ENCODE assay signal across 13 cellular contexts in genomic region chr5:173802670-173803165, GRCh38.
DNase-seq lines count a peak whose midpoint lies in the region; ATAC-seq, FAIRE-seq and TF ChIP-seq lines count a peak whose summit lies in the region.
"Had no signal": no experiment of that assay in that cellular context is flagged by ENCODE, and none has a peak within 500 bp of the region (broad histone marks: within the 10 kb centered on the region; RNA-seq: fewer than 3 reads in every experiment).

No MANE protein-coding gene starts in this region.

- no peak overlapping the region for H3K4me2 ChIP-seq in IMR-90 (ENCODE audit: low read depth, low read length)
- H3K4me2 ChIP-seq: smooth muscle cell had no signal

- dilution Hi-C loops in IMR-90 (cut with HindIII; ENCODE audit: low sequenced_read_pairs, unreplicated experiment): no loop called here

- H3K4me1 ChIP-seq in IMR-90 (ENCODE audit: control insufficient read depth, insufficient read depth, low read length) (peaks cover 2% of the 10 kb centered on the region; the same call in 1 of the 2 replicates), adipocyte (ENCODE audit: control insufficient read depth, insufficient read depth, low read length) (peaks cover 22% of the 10 kb centered on the region), kidney (ENCODE audit: control insufficient read depth in 1 of 2, insufficient read depth in 1 of 2, low read depth in 1 of 2, low read length in 2 of 2) (peaks cover 2 to 5% of the 10 kb centered on the region in 2 donors), transverse colon (peaks cover 0 to 10% (median 4%) of the 10 kb centered on the region in 4 donors)
- H3K4me1 ChIP-seq: gastroesophageal sphincter had no signal

- no peak overlapping the region for H3K27ac ChIP-seq in IMR-90 (ENCODE audit: insufficient read depth, low read length)
- no peak overlapping the region for H3K27ac ChIP-seq in kidney (ENCODE audit: low read depth in 2 of 2, low read length in 2 of 2)
- H3K27ac ChIP-seq in transverse colon: peak overlapping the region in 2 of 4 donors; percentile 8 to 49
- H3K27ac ChIP-seq: gastroesophageal sphincter had no signal

- H2AFZ ChIP-seq in IMR-90 (replicated peaks; ENCODE audit: low read length, poor library complexity): peak overlapping the region; percentile 26

- intact Hi-C loops in IMR-90 (cut with micrococcal nuclease) (no loop called here), kidney (cut with DNase I) (no loop called here), transverse colon (cut with DNase I; ENCODE audit: low total_unique reads) (no loop called here)

- no peak overlapping the region for H3K4me3 ChIP-seq in IMR-90 (ENCODE audit: insufficient read depth, low read depth, low read length)
- no peak overlapping the region for H3K4me3 ChIP-seq in adipocyte (ENCODE audit: low read length)
- no peak overlapping the region for H3K4me3 ChIP-seq in kidney (ENCODE audit: low read length in 2 of 2)
- H3K4me3 ChIP-seq in transverse colon: no peak overlapping the region
- H3K4me3 ChIP-seq: gastroesophageal sphincter, smooth muscle cell had no signal

- POLR2A ChIA-PET in IMR-90 (lab: Charles Lee; ENCODE audit: unreplicated experiment): no interaction called here

- ATAC-seq in IMR-90 (ENCODE audit: low read depth): peak; percentile 64
- ATAC-seq in GM21381 (IDR thresholded peaks at IDR 0.05; ENCODE audit: unreplicated experiment): no peak
- no peak for ATAC-seq in GM18873 (IDR thresholded peaks at IDR 0.05; ENCODE audit: low FRiP score, unreplicated experiment)
- ATAC-seq: gastroesophageal sphincter; stimulated activated effector memory CD8-positive, alpha-beta T cell treated with anti-CD3 and anti-CD28 coated beads, Interleukin-12 subunit alpha, Interleukin-12 subunit beta, amount 100 ng/mL, for 72 hours had no signal

- no peak overlapping the region for H3K18ac ChIP-seq in IMR-90 (ENCODE audit: low read depth, low read length)

- in situ Hi-C loops in IMR-90 (cut with MboI; ENCODE audit: low sequenced_read_pairs) (no loop called here), transverse colon (cut with MboI; ENCODE audit: low pct_ligation_motif_present in 1 of 4, low pct_unique_long_range_greater_than_20kb in 1 of 4, low sequenced_read_pairs in 3 of 4) (no loop called here)

- no TSS peak for BruUV-seq in IMR-90 (replicated peaks; lab: Mats Ljungman, UMichigan)

- peak; percentile 11 for DNase-seq in IMR-90
- DNase-seq in adipocyte (ENCODE audit: low read depth): peak; percentile 72
- DNase-seq in kidney: peak; percentile 79
- DNase-seq in transverse colon: peak; percentile 80
- DNase-seq in SK-N-DZ (ENCODE audit: low spot score): no peak
- DNase-seq in stimulated activated CD4-positive, alpha-beta T cell treated with anti-CD3 and anti-CD28 coated beads, Interleukin-15, amount 100 ng/mL, for 24 hours: no peak
- DNase-seq: DMS53, NCI-H2171 had no signal

- CTCF ChIA-PET in IMR-90 (lab: Yijun Ruan, JAX): interaction anchor here (1.2 kb wide), 1 partner anchor 12 kb away, joined by 4 read pairs; no protein-coding TSS in a partner anchor

- no peak overlapping the region for H3K56ac ChIP-seq in IMR-90 (ENCODE audit: extremely low read depth, insufficient read depth, low read length)

- H4K5ac ChIP-seq in IMR-90 (ENCODE audit: low read depth, low read length): no peak overlapping the region; the same call in 1 of the 2 replicates

- no peak overlapping the region for H3K14ac ChIP-seq in IMR-90 (replicated peaks; ENCODE audit: low read depth, low read length)

- no peak overlapping the region for H2AK9ac ChIP-seq in IMR-90 (replicated peaks; ENCODE audit: low read depth, low read length, poor library complexity)

- no peaks in the 10 kb centered on the region for H4K20me1 ChIP-seq in IMR-90 (ENCODE audit: insufficient read depth, low read length)

- H2BK20ac ChIP-seq in IMR-90 (ENCODE audit: low read depth, low read length): no peak overlapping the region

- TF ChIP-seq CTCF in IMR-90 (conservative IDR thresholded peaks at IDR 0.05; ENCODE audit: low read depth, low read length): no peak
- TF ChIP-seq CTCF in kidney (IDR thresholded peaks at IDR 0.05; ENCODE audit: borderline replicate concordance, extremely low read depth, insufficient read depth): no peak
- TF ChIP-seq CTCF in transverse colon (IDR thresholded peaks at IDR 0.05): no peak

- H2BK120ac ChIP-seq in IMR-90 (ENCODE audit: low read depth, low read length): no peak overlapping the region

- TF ChIP-seq EP300 in transverse colon (IDR thresholded peaks at IDR 0.05; ENCODE audit: low read depth): no peak

- 0 out of 2 replicates have a peak overlapping the region, but pooled peaks have one; percentile 9 for H4K91ac ChIP-seq in IMR-90 (ENCODE audit: insufficient read depth, low read depth, low read length)

- no peak overlapping the region for H2AK5ac ChIP-seq in IMR-90 (ENCODE audit: low read depth, low read length)

- H4K8ac ChIP-seq in IMR-90 (ENCODE audit: low read depth in 2 of 2, low read length in 2 of 2): no peak overlapping the region

- no peak overlapping the region for H3K9ac ChIP-seq in IMR-90 (ENCODE audit: low read depth, low read length)
- no peak overlapping the region for H3K9ac ChIP-seq in adipocyte (ENCODE audit: low read length)
- no peak overlapping the region for H3K9ac ChIP-seq in kidney (ENCODE audit: low read length in 2 of 2)

- H3K23ac ChIP-seq in IMR-90 (ENCODE audit: low read depth, low read length): no peak overlapping the region

- H3K36me3 ChIP-seq in IMR-90 (ENCODE audit: control insufficient read depth, insufficient read depth, low read length): no peaks in the 10 kb centered on the region
- no peaks in the 10 kb centered on the region for H3K36me3 ChIP-seq in adipocyte (ENCODE audit: control insufficient read depth, insufficient read depth, low read length, severe bottlenecking)
- no peaks in the 10 kb centered on the region for H3K36me3 ChIP-seq in kidney (ENCODE audit: control insufficient read depth in 1 of 2, insufficient read depth in 2 of 2, low read length in 2 of 2)
- H3K36me3 ChIP-seq in transverse colon: no peaks in the 10 kb centered on the region
- H3K36me3 ChIP-seq: gastroesophageal sphincter had no signal

- TF ChIP-seq POLR2A in IMR-90 (IDR thresholded peaks at IDR 0.05; ENCODE audit: low read depth, low read length) (no peak), transverse colon (IDR thresholded peaks at IDR 0.05) (no peak)

- H3K9me3 ChIP-seq in IMR-90 (ENCODE audit: control insufficient read depth, insufficient read depth, low read length) (no peaks in the 10 kb centered on the region), adipocyte (ENCODE audit: control insufficient read depth, low read length) (peaks cover 10% of the 10 kb centered on the region), kidney (ENCODE audit: control insufficient read depth in 1 of 2, low read length in 2 of 2) (no peaks in the 10 kb centered on the region), transverse colon (no peaks in the 10 kb centered on the region)
- H3K9me3 ChIP-seq: gastroesophageal sphincter had no signal

- no CpG with 5 or more reads among the region's 7 CpGs for WGBS in IMR-90 (ENCODE audit: extremely low coverage in 2 of 2, insufficient read length in 1 of 2), 2 experiments
- WGBS in transverse colon (ENCODE audit: low coverage in 1 of 2), 2 donors: 50 to 55% methylated on average over 2 to 7 of the region's 7 CpGs

- H3K4ac ChIP-seq in IMR-90 (ENCODE audit: low read depth, low read length): no peak overlapping the region

- no peaks in the 10 kb centered on the region for H3K79me1 ChIP-seq in IMR-90 (ENCODE audit: low read depth in 1 of 2, low read length in 2 of 2)

- no peak for TF ChIP-seq RAD21 in IMR-90 (IDR thresholded peaks at IDR 0.05; ENCODE audit: low read length)

- FAIRE-seq in kidney (lab: Jason Lieb, UNC): no peak

- H3K9me1 ChIP-seq in IMR-90 (ENCODE audit: insufficient read depth, low read length): no peaks in the 10 kb centered on the region; the same call in 1 of the 2 replicates

- H2BK15ac ChIP-seq in IMR-90 (ENCODE audit: low read depth, low read length): no peak overlapping the region; the same call in 2 of the 3 replicates

- H3K27me3 ChIP-seq in IMR-90 (ENCODE audit: control insufficient read depth, insufficient read depth, low read length): peaks cover 8% of the 10 kb centered on the region
- no peaks in the 10 kb centered on the region for H3K27me3 ChIP-seq in adipocyte (replicated peaks; ENCODE audit: control insufficient read depth, insufficient read depth, low read length)
- H3K27me3 ChIP-seq in transverse colon: no peaks in the 10 kb centered on the region
- H3K27me3 ChIP-seq: gastroesophageal sphincter had no signal

- no peak overlapping the region for H2BK5ac ChIP-seq in IMR-90 (ENCODE audit: low read depth, low read length, poor library complexity, severe bottlenecking)

TF ChIP-seq in IMR-90, 13 proteins besides CTCF, POLR2A, EP300 and RAD21:
- peak; percentile 49 for TF ChIP-seq CEBPB (IDR thresholded peaks at IDR 0.05; ENCODE audit: low read depth, low read length)
- no peak for TF ChIP-seq RFX5 (IDR thresholded peaks at IDR 0.05; ENCODE audit: low read depth, low read length)
- TF ChIP-seq USF2 (IDR thresholded peaks at IDR 0.05; ENCODE audit: low read depth, low read length): peak; percentile 76
TF ChIP-seq in IMR-90: peak in this region for 2.

Comparison
In these comparisons a context has a peak if more than half of its experiments do, and no peak if none do; other contexts are left out.
1. DNase-seq: peak in IMR-90 (single experiment), adipocyte (single experiment), kidney (single experiment) and transverse colon (single experiment); none in SK-N-DZ (single experiment) and stimulated activated CD4-positive, alpha-beta T cell treated with anti-CD3 and anti-CD28 coated beads, Interleukin-15, amount 100 ng/mL, for 24 hours (single experiment).